Comparison of ENCODE assay signal across 33 cellular contexts in the genomic region with DNA sequence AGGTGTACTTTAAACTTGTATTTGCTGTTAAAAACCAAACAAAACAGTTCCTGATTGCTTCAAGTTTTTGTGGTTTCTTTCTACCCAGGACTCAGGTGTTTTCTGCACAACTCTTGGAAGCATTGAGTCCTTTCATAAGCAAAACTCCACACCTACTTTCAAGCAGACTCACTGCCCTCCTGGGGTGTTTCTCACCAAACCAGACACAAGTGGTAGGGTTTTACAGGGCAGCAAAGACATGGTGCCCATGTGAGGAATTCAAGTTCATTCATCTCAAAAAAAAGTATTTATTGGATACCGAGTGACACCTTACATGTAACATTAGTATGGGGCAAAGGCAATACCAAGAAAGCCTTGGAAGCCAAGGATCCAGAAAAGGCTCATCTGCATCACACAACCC.
"Had no signal": no experiment of that assay in that cellular context is flagged by ENCODE, and none has a peak within 500 bp of the region (broad histone marks: within the 10 kb centered on the region; RNA-seq: fewer than 3 reads in every experiment).

No MANE protein-coding gene starts in this region.

- H3K9me3 ChIP-seq: ascending aorta had no signal

- H3K36me3 ChIP-seq: ascending aorta, cardiac muscle cell had no signal

- H3K9me3 Mint-ChIP-seq: activated B cell treated with CpG ODN at 0.5 μM for 24 hours; activated CD4-positive, alpha-beta memory T cell treated with anti-CD3 and anti-CD28 coated beads, Interleukin-2, amount 10 ng/mL, durations not matched to agents 7 days and 5 days; activated naive CD4-positive, alpha-beta T cell treated with anti-CD3 and anti-CD28 coated beads, Interleukin-2, amount 10 ng/mL, durations not matched to agents 7 days and 5 days; activated naive CD4-positive, alpha-beta T cell treated with anti-CD3 and anti-CD28 coated beads, Interleukin-2, amount 50 U/mL, for 24 hours; activated naive CD8-positive, alpha-beta T cell treated with anti-CD3 and anti-CD28 coated beads, Interleukin-2, amount 50 U/mL, for 24 hours; activated T-cell treated with anti-CD3 and anti-CD28 coated beads, Interleukin-2, amount 50 U/mL, for 24 hours; central memory CD8-positive, alpha-beta T cell; T-helper 1 cell treated with Interleukin-12 subunit alpha and Interleukin-12 subunit beta and Interleukin-4 antibody, amounts not matched to agents 30 μg/mL and 1 μg/mL, for 36 hours; T-helper 2 cell treated with Interferon-gamma antibody and Interleukin-4, amounts not matched to agents 5 μg/mL and 100 μg/mL, for 36 hours had no signal

- H3K4me1 ChIP-seq: ascending aorta had no signal

- H3K4me3 ChIP-seq: ascending aorta, cardiac muscle cell had no signal

- ATAC-seq: activated CD8-positive, alpha-beta memory T cell treated with anti-CD3 and anti-CD28 coated beads, Interleukin-2, amount 10 ng/mL, durations not matched to agents 7 days and 5 days; activated CD8-positive, alpha-beta T cell treated with anti-CD3 and anti-CD28 coated beads, Interleukin-2, amount 10 ng/mL, durations not matched to agents 7 days and 5 days; activated naive CD8-positive, alpha-beta T cell treated with anti-CD3 and anti-CD28 coated beads, Interleukin-2, amount 50 U/mL, for 24 hours had no signal

- H3K4me3 Mint-ChIP-seq: activated B cell treated with CpG ODN at 0.5 μM for 24 hours; activated CD4-positive, alpha-beta memory T cell treated with anti-CD3 and anti-CD28 coated beads, Interleukin-2, amount 10 ng/mL, durations not matched to agents 7 days and 5 days; activated CD8-positive, alpha-beta memory T cell treated with anti-CD3 and anti-CD28 coated beads, Interleukin-2, amount 10 ng/mL, durations not matched to agents 7 days and 5 days; activated CD8-positive, alpha-beta T cell treated with anti-CD3 and anti-CD28 coated beads, Interleukin-2, amount 10 ng/mL, durations not matched to agents 7 days and 5 days; activated naive CD4-positive, alpha-beta T cell treated with anti-CD3 and anti-CD28 coated beads, Interleukin-2, amount 10 ng/mL, durations not matched to agents 7 days and 5 days; activated naive CD4-positive, alpha-beta T cell treated with anti-CD3 and anti-CD28 coated beads, Interleukin-2, amount 50 U/mL, for 24 hours; activated naive CD8-positive, alpha-beta T cell; activated naive CD8-positive, alpha-beta T cell treated with anti-CD3 and anti-CD28 coated beads, Interleukin-2, amount 50 U/mL, for 24 hours; activated T-cell treated with anti-CD3 and anti-CD28 coated beads, Interleukin-2, amount 50 U/mL, for 24 hours; brain; central memory CD8-positive, alpha-beta T cell; T-helper 1 cell treated with Interleukin-12 subunit alpha and Interleukin-12 subunit beta and Interleukin-4 antibody, amounts not matched to agents 30 μg/mL and 1 μg/mL, for 36 hours; T-helper 2 cell treated with Interferon-gamma antibody and Interleukin-4, amounts not matched to agents 5 μg/mL and 100 μg/mL, for 36 hours had no signal

- H3K36me3 Mint-ChIP-seq: activated CD8-positive, alpha-beta memory T cell treated with anti-CD3 and anti-CD28 coated beads, Interleukin-2, amount 10 ng/mL, durations not matched to agents 7 days and 5 days; activated naive CD4-positive, alpha-beta T cell treated with anti-CD3 and anti-CD28 coated beads, Interleukin-2, amount 10 ng/mL, durations not matched to agents 7 days and 5 days; activated naive CD4-positive, alpha-beta T cell treated with anti-CD3 and anti-CD28 coated beads, Interleukin-2, amount 50 U/mL, for 24 hours; brain had no signal

- H3K27me3 Mint-ChIP-seq: activated naive CD4-positive, alpha-beta T cell treated with anti-CD3 and anti-CD28 coated beads, Interleukin-2, amount 50 U/mL, for 24 hours; activated naive CD8-positive, alpha-beta T cell; activated naive CD8-positive, alpha-beta T cell treated with anti-CD3 and anti-CD28 coated beads, Interleukin-2, amount 50 U/mL, for 24 hours; activated T-cell treated with anti-CD3 and anti-CD28 coated beads, Interleukin-2, amount 50 U/mL, for 24 hours had no signal

- H3K27me3 ChIP-seq: ascending aorta, cardiac muscle cell had no signal

- H3K27ac ChIP-seq: ascending aorta, cardiac muscle cell, VCaP had no signal

- H3K27ac Mint-ChIP-seq: activated B cell treated with CpG ODN at 0.5 μM for 24 hours; activated CD4-positive, alpha-beta memory T cell treated with anti-CD3 and anti-CD28 coated beads, Interleukin-2, amount 10 ng/mL, durations not matched to agents 7 days and 5 days; activated CD8-positive, alpha-beta memory T cell treated with anti-CD3 and anti-CD28 coated beads, Interleukin-2, amount 10 ng/mL, durations not matched to agents 7 days and 5 days; activated CD8-positive, alpha-beta T cell treated with anti-CD3 and anti-CD28 coated beads, Interleukin-2, amount 10 ng/mL, durations not matched to agents 7 days and 5 days; activated naive CD4-positive, alpha-beta T cell treated with anti-CD3 and anti-CD28 coated beads, Interleukin-2, amount 10 ng/mL, durations not matched to agents 7 days and 5 days; activated naive CD4-positive, alpha-beta T cell treated with anti-CD3 and anti-CD28 coated beads, Interleukin-2, amount 50 U/mL, for 24 hours; activated naive CD8-positive, alpha-beta T cell; activated naive CD8-positive, alpha-beta T cell treated with anti-CD3 and anti-CD28 coated beads, Interleukin-2, amount 50 U/mL, for 24 hours; activated T-cell treated with anti-CD3 and anti-CD28 coated beads, Interleukin-2, amount 50 U/mL, for 24 hours; brain; T-helper 1 cell treated with Interleukin-12 subunit alpha and Interleukin-12 subunit beta and Interleukin-4 antibody, amounts not matched to agents 30 μg/mL and 1 μg/mL, for 36 hours; T-helper 2 cell treated with Interferon-gamma antibody and Interleukin-4, amounts not matched to agents 5 μg/mL and 100 μg/mL, for 36 hours had no signal

- H3K4me1 Mint-ChIP-seq: activated B cell treated with CpG ODN at 0.5 μM for 24 hours had no signal

- DNase-seq: activated B cell treated with CpG ODN at 0.5 μM for 24 hours; activated CD4-positive, alpha-beta memory T cell treated with anti-CD3 and anti-CD28 coated beads, Interleukin-2, amount 10 ng/mL, durations not matched to agents 7 days and 5 days; activated CD4-positive, alpha-beta T cell treated with anti-CD3 and anti-CD28 coated beads for 48 hours; activated CD4-positive, alpha-beta T cell treated with anti-CD3 and anti-CD28 coated beads, Interleukin-2, amount 50 U/mL, for 1 hour; activated CD4-positive, alpha-beta T cell treated with anti-CD3 and anti-CD28 coated beads, Interleukin-2, amount 50 U/mL, for 4 hours; activated CD4-positive, CD25-positive, alpha-beta regulatory T cell treated with anti-CD3 and anti-CD28 coated beads, Interleukin-2, amount 50 U/mL, for 72 hours; activated CD8-positive, alpha-beta memory T cell treated with anti-CD3 and anti-CD28 coated beads for 24 hours; activated CD8-positive, alpha-beta memory T cell treated with anti-CD3 and anti-CD28 coated beads, Interleukin-2, amount 10 ng/mL, durations not matched to agents 7 days and 5 days; activated CD8-positive, alpha-beta memory T cell treated with anti-CD3 and anti-CD28 coated beads, Interleukin-2, amount 50 U/mL, for 48 hours; activated CD8-positive, alpha-beta T cell treated with anti-CD3 and anti-CD28 coated beads, Interleukin-2, amount 10 ng/mL, durations not matched to agents 7 days and 5 days; activated gamma-delta T cell; activated naive CD4-positive, alpha-beta T cell treated with anti-CD3 and anti-CD28 coated beads, Interleukin-2, amount 10 ng/mL, durations not matched to agents 7 days and 5 days; activated naive CD4-positive, alpha-beta T cell treated with Interleukin-2 at 50 U/mL for 16 hours; activated naive CD8-positive, alpha-beta T cell treated with anti-CD3 and anti-CD28 coated beads, Interleukin-2, amount 50 U/mL, for 24 hours; activated T-cell treated with anti-CD3 and anti-CD28 coated beads, Interleukin-2, amount 50 U/mL, for 24 hours; activated T-cell treated with anti-CD3 and anti-CD28 coated beads, Interleukin-2, amount 50 U/mL, for 48 hours; amygdala; anterior cingulate cortex; caudate nucleus; cerebellar nuclear complex; SW 1271; T-helper 1 cell; T-helper 2 cell; T-helper 9 cell had no signal
